In the genomic region with DNA sequence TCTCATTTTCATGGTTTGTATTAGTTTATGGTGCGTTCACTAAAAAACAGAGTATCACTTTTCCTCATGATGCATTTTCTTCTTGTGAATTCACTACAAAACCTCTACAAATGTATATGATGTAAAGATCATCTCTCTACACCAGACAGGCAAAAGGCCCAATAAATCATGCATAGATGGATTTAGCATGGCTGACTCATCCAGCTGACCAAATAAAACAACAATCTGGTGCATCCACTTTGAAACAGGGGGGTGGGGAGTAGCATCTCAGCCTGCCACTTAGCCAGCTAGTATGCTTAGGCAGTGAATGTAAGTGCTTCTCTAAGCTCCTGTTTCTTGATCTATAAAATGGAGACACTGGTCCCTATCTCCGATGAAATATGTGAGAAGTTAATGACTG, we compare ENCODE assay signal across 13 cellular contexts.
DNase-seq lines count a peak whose midpoint lies in the region; ATAC-seq and TF ChIP-seq lines count a peak whose summit lies in the region.
"Had no signal": no experiment of that assay in that cellular context is flagged by ENCODE, and none has a peak within 500 bp of the region (broad histone marks: within the 10 kb centered on the region; RNA-seq: fewer than 3 reads in every experiment).

No MANE protein-coding gene starts in this region.

- H3K27ac ChIP-seq in stomach = no peak overlapping the region
- H3K27ac ChIP-seq: C4-2B, skin epidermis, upper lobe of left lung had no signal

- peaks cover 0 to 4% (median 0%) of the 10 kb centered on the region in 4 donors for H3K36me3 ChIP-seq in stomach
- H3K36me3 ChIP-seq: upper lobe of left lung had no signal

- TF ChIP-seq POLR2A in stomach (IDR thresholded peaks at IDR 0.05) = no peak

- H3K4me1 ChIP-seq in stomach = no peaks in the 10 kb centered on the region
- H3K4me1 ChIP-seq: upper lobe of left lung had no signal

- intact Hi-C loops in stomach (cut with DNase I; ENCODE audit: low total_unique reads) = no loop called here

- TF ChIP-seq CTCF in AG09319 (IDR thresholded peaks at IDR 0.05; ENCODE audit: low read depth, low read length) = no peak
- no peak for TF ChIP-seq CTCF in fibroblast of villous mesenchyme (IDR thresholded peaks at IDR 0.05; ENCODE audit: insufficient read depth, low read depth, low read length)
- no peak for TF ChIP-seq CTCF in stomach (IDR thresholded peaks at IDR 0.05)

- H3K4me3 ChIP-seq in fibroblast of villous mesenchyme (ENCODE audit: low read depth, low read length) (no peak overlapping the region), stomach (no peak overlapping the region)
- H3K4me3 ChIP-seq: skin epidermis, upper lobe of left lung had no signal

- H3K9me3 ChIP-seq in stomach = no peaks in the 10 kb centered on the region
- H3K9me3 ChIP-seq: upper lobe of left lung had no signal

- H3K27me3 ChIP-seq in stomach = no peaks in the 10 kb centered on the region
- H3K27me3 ChIP-seq: upper lobe of left lung had no signal

- ATAC-seq in GM21737 (IDR thresholded peaks at IDR 0.05; ENCODE audit: unreplicated experiment) = no peak
- ATAC-seq: natural killer cell treated with Interleukin-12 subunit alpha and Interleukin-12 subunit beta and Interleukin-15 and Interleukin-18, amount 100 ng/mL, for 72 hours had no signal

- TF ChIP-seq EP300 in stomach (IDR thresholded peaks at IDR 0.05) = no peak

- 90 to 100% (median 92%) methylated on average over 2 of the region's 2 CpGs for WGBS in stomach, 5 donors

- DNase-seq in AG09319 (ENCODE audit: extremely low read depth, low read depth) (peak; percentile 24), HPDE6-E6E7 (ENCODE audit: extremely low spot score) (peak; percentile 22), SHP77 (lab: John Stamatoyannopoulos, UW) (peak; percentile 65 to 77), fibroblast of villous mesenchyme (ENCODE audit: low read depth) (peak; percentile 41), stomach (no peak), NCI-H2029 treated with DMSO at 0.1 percent for 48 hours (lab: John Stamatoyannopoulos, UW) (no peak), 8988T (no peak)
- DNase-seq: aorta, upper lobe of left lung had no signal

Comparison
In these comparisons a context has a peak if more than half of its experiments do, and no peak if none do; other contexts are left out.
1. DNase-seq: peak in AG09319 (single experiment), HPDE6-E6E7 (single experiment), SHP77 (2 of 2) and fibroblast of villous mesenchyme (single experiment); none in stomach (single experiment), NCI-H2029 treated with DMSO at 0.1 percent for 48 hours (single experiment) and 8988T (single experiment).